ENCODE assay signal across 23 cellular contexts in genomic region chr1:164583196-164583595, GRCh38. TPM values are rescaled to one million over a fixed set of nuclear protein-coding genes. Genes with fewer than 3 reads are reported as not detected.
"Had no signal": no experiment of that assay in that cellular context is flagged by ENCODE, and none has a peak within 500 bp of the region (broad histone marks: within the 10 kb centered on the region; RNA-seq: fewer than 3 reads in every experiment).

No MANE protein-coding gene starts in this region.

- H3K4me1 Mint-ChIP-seq: activated CD4-positive, alpha-beta T cell treated with anti-CD3 and anti-CD28 coated beads for 36 hours; activated CD8-positive, alpha-beta memory T cell treated with anti-CD3 and anti-CD28 coated beads, Interleukin-2, amount 10 ng/mL, durations not matched to agents 7 days and 5 days; central memory CD8-positive, alpha-beta T cell; naive thymus-derived CD4-positive, alpha-beta T cell had no signal

- H3K36me3 Mint-ChIP-seq: activated CD8-positive, alpha-beta memory T cell treated with anti-CD3 and anti-CD28 coated beads, Interleukin-2, amount 10 ng/mL, durations not matched to agents 7 days and 5 days; naive thymus-derived CD4-positive, alpha-beta T cell had no signal

- H3K4me3 ChIP-seq: heart right ventricle, left ventricle myocardium inferior, lung, spleen, suprapubic skin, tibial artery had no signal

- H3K27ac ChIP-seq: foreskin keratinocyte, heart right ventricle, left ventricle myocardium inferior, spleen, suprapubic skin, tibial artery had no signal

- H3K27ac Mint-ChIP-seq: activated CD4-positive, alpha-beta T cell treated with anti-CD3 and anti-CD28 coated beads for 36 hours; activated CD8-positive, alpha-beta memory T cell treated with anti-CD3 and anti-CD28 coated beads, Interleukin-2, amount 10 ng/mL, durations not matched to agents 7 days and 5 days; activated CD8-positive, alpha-beta T cell treated with anti-CD3 and anti-CD28 coated beads, Interleukin-2, amount 10 ng/mL, durations not matched to agents 7 days and 5 days; activated naive CD4-positive, alpha-beta T cell treated with anti-CD3 and anti-CD28 coated beads, Interleukin-2, amount 50 U/mL, for 72 hours; activated T-cell treated with anti-CD3 and anti-CD28 coated beads, Interleukin-2, amount 50 U/mL, for 72 hours; dendritic cell treated with granulocyte-macrophage colony-stimulating factor and Interleukin-4, amounts not matched to agents 40 ng/mL and 50 ng/mL, for 4 days; endodermal cell; naive thymus-derived CD4-positive, alpha-beta T cell; T-helper 2 cell treated with Interferon-gamma antibody and Interleukin-4, amounts not matched to agents 5 μg/mL and 100 μg/mL, for 36 hours had no signal

- ATAC-seq: activated CD4-positive, alpha-beta T cell treated with anti-CD3 and anti-CD28 coated beads for 36 hours; activated CD8-positive, alpha-beta memory T cell treated with anti-CD3 and anti-CD28 coated beads, Interleukin-2, amount 10 ng/mL, durations not matched to agents 7 days and 5 days; activated CD8-positive, alpha-beta T cell treated with anti-CD3 and anti-CD28 coated beads, Interleukin-2, amount 10 ng/mL, durations not matched to agents 7 days and 5 days; activated naive CD4-positive, alpha-beta T cell treated with anti-CD3 and anti-CD28 coated beads, Interleukin-2, amount 50 U/mL, for 72 hours; activated T-cell treated with anti-CD3 and anti-CD28 coated beads, Interleukin-2, amount 50 U/mL, for 72 hours; esophagus mucosa; heart right ventricle; naive thymus-derived CD4-positive, alpha-beta T cell; right cardiac atrium had no signal

- H3K36me3 ChIP-seq: spleen, suprapubic skin, tibial artery had no signal

- H3K9me3 ChIP-seq: heart right ventricle, left ventricle myocardium inferior, spleen, suprapubic skin, tibial artery had no signal

- H3K9me3 Mint-ChIP-seq: activated naive CD4-positive, alpha-beta T cell treated with anti-CD3 and anti-CD28 coated beads, Interleukin-2, amount 50 U/mL, for 72 hours; activated T-cell treated with anti-CD3 and anti-CD28 coated beads, Interleukin-2, amount 50 U/mL, for 72 hours; central memory CD8-positive, alpha-beta T cell; dendritic cell treated with granulocyte-macrophage colony-stimulating factor and Interleukin-4, amounts not matched to agents 40 ng/mL and 50 ng/mL, for 4 days; endodermal cell; T-helper 2 cell treated with Interferon-gamma antibody and Interleukin-4, amounts not matched to agents 5 μg/mL and 100 μg/mL, for 36 hours had no signal

- H3K27me3 Mint-ChIP-seq: activated CD8-positive, alpha-beta memory T cell treated with anti-CD3 and anti-CD28 coated beads, Interleukin-2, amount 10 ng/mL, durations not matched to agents 7 days and 5 days; central memory CD8-positive, alpha-beta T cell had no signal

- DNase-seq: activated CD4-positive, alpha-beta T cell treated with anti-CD3 and anti-CD28 coated beads for 36 hours; activated CD4-positive, CD25-positive, alpha-beta regulatory T cell; activated CD8-positive, alpha-beta memory T cell treated with anti-CD3 and anti-CD28 coated beads, Interleukin-2, amount 10 ng/mL, durations not matched to agents 7 days and 5 days; activated CD8-positive, alpha-beta T cell treated with anti-CD3 and anti-CD28 coated beads, Interleukin-2, amount 10 ng/mL, durations not matched to agents 7 days and 5 days; activated naive CD4-positive, alpha-beta T cell; activated T-cell treated with anti-CD3 and anti-CD28 coated beads, Interleukin-2, amount 50 U/mL, for 72 hours; endodermal cell; heart right ventricle; islet precursor cell; left ventricle myocardium inferior; naive thymus-derived CD4-positive, alpha-beta T cell; right cardiac atrium; spleen; stimulated activated naive CD4-positive, alpha-beta T cell; tibial artery had no signal

- H3K4me3 Mint-ChIP-seq: activated CD4-positive, alpha-beta T cell treated with anti-CD3 and anti-CD28 coated beads for 36 hours; activated CD8-positive, alpha-beta memory T cell treated with anti-CD3 and anti-CD28 coated beads, Interleukin-2, amount 10 ng/mL, durations not matched to agents 7 days and 5 days; activated CD8-positive, alpha-beta T cell treated with anti-CD3 and anti-CD28 coated beads, Interleukin-2, amount 10 ng/mL, durations not matched to agents 7 days and 5 days; activated T-cell treated with anti-CD3 and anti-CD28 coated beads, Interleukin-2, amount 50 U/mL, for 72 hours; central memory CD8-positive, alpha-beta T cell; dendritic cell treated with granulocyte-macrophage colony-stimulating factor and Interleukin-4, amounts not matched to agents 40 ng/mL and 50 ng/mL, for 4 days; endodermal cell; naive thymus-derived CD4-positive, alpha-beta T cell; T-helper 2 cell treated with Interferon-gamma antibody and Interleukin-4, amounts not matched to agents 5 μg/mL and 100 μg/mL, for 36 hours had no signal

- H3K27me3 ChIP-seq: foreskin keratinocyte, heart right ventricle, spleen, suprapubic skin, tibial artery had no signal

RNA-seq across cellular contexts. Expression of gene PBX1, which starts 24.2 kb away (rescaled TPM):
- total RNA-seq: activated CD8-positive, alpha-beta memory T cell treated with anti-CD3 and anti-CD28 coated beads, Interleukin-2, amount 10 ng/mL, durations not matched to agents 7 days and 5 days; activated CD8-positive, alpha-beta T cell treated with anti-CD3 and anti-CD28 coated beads, Interleukin-2, amount 10 ng/mL, durations not matched to agents 7 days and 5 days had no signal
